8 cellular contexts compared by ENCODE assay signal in genomic region chr16:70453117-70453890, GRCh38. TPM values are rescaled to one million over a fixed set of nuclear protein-coding genes. Genes with fewer than 3 reads are reported as not detected.
DNase-seq lines count a peak whose midpoint lies in the region; ATAC-seq and TF ChIP-seq lines count a peak whose summit lies in the region.

No MANE protein-coding gene starts in this region.

- no peaks in the 10 kb centered on the region for H3K27me3 Mint-ChIP-seq in activated naive CD8-positive, alpha-beta T cell treated with anti-CD3 and anti-CD28 coated beads, Interleukin-2, amount 50 U/mL, for 24 hours
- H3K27me3 Mint-ChIP-seq in immature natural killer cell (ENCODE audit: low read depth in 3 of 3): peaks cover 0 to 4% (median 0%) of the 10 kb centered on the region in 3 donors

- no peak for ATAC-seq in SK-N-SH treated with all-trans-retinoic acid at 6 μM for 48 hours
- no peak for ATAC-seq in activated naive CD8-positive, alpha-beta T cell treated with anti-CD3 and anti-CD28 coated beads, Interleukin-2, amount 50 U/mL, for 24 hours
- no peak for ATAC-seq in HG03139 (IDR thresholded peaks at IDR 0.05; ENCODE audit: unreplicated experiment)
- ATAC-seq in GM19324 (IDR thresholded peaks at IDR 0.05; ENCODE audit: low FRiP score, unreplicated experiment): no peak

- POLR2A ChIA-PET in SK-N-SH (lab: Yijun Ruan, JAX): interaction anchor here (0.6 to 2.1 kb wide), 4 partner anchors 14 to 80 kb away, joined by 3 to 9 read pairs (median 6); no protein-coding TSS in a partner anchor

- no peak for TF ChIP-seq CTCF in SK-N-SH (IDR thresholded peaks at IDR 0.05)

- peaks cover 0 to 3% of the 10 kb centered on the region in 2 experiments; a peak in 1 of 4 replicates for H3K4me1 ChIP-seq in SK-N-SH (ENCODE audit: control insufficient read depth in 1 of 2, insufficient read depth in 2 of 2, low read depth in 1 of 2, low read length in 1 of 2)
- H3K4me1 ChIP-seq in subcutaneous abdominal adipose tissue (ENCODE audit: control insufficient read depth in 5 of 5, insufficient read depth in 5 of 5, low read length in 5 of 5): peaks cover 0 to 16% (median 15%) of the 10 kb centered on the region in 5 donors

- H3K36me3 ChIP-seq in SK-N-SH (replicated peaks in 1 of 2; ENCODE audit: control insufficient read depth in 1 of 2, insufficient read depth in 2 of 2, low read length in 1 of 2) (no peaks in the 10 kb centered on the region), subcutaneous abdominal adipose tissue (ENCODE audit: control insufficient read depth in 5 of 5, insufficient read depth in 5 of 5, low read length in 5 of 5) (no peaks in the 10 kb centered on the region)

- H3K9me2 ChIP-seq in SK-N-SH: no peaks in the 10 kb centered on the region

- peak overlapping the region; percentile 89 for H3K27ac Mint-ChIP-seq in activated naive CD8-positive, alpha-beta T cell treated with anti-CD3 and anti-CD28 coated beads, Interleukin-2, amount 50 U/mL, for 24 hours
- H3K27ac Mint-ChIP-seq in immature natural killer cell: peak overlapping the region; percentile 78 to 91 (median 86)

- H3K79me2 ChIP-seq in SK-N-SH (ENCODE audit: insufficient read depth): peaks cover 5% of the 10 kb centered on the region; the same call in 1 of the 2 replicates

- peak overlapping the region; percentile 88 for H3K4me3 Mint-ChIP-seq in activated naive CD8-positive, alpha-beta T cell treated with anti-CD3 and anti-CD28 coated beads, Interleukin-2, amount 50 U/mL, for 24 hours
- peak overlapping the region; percentile 91 to 95 (median 92) for H3K4me3 Mint-ChIP-seq in immature natural killer cell

- no peak for DNase-seq in SK-N-SH
- no peak for DNase-seq in activated naive CD8-positive, alpha-beta T cell treated with anti-CD3 and anti-CD28 coated beads, Interleukin-2, amount 50 U/mL, for 24 hours
- no peak for DNase-seq in immature natural killer cell
- no peak for DNase-seq in SW480 (ENCODE audit: low spot score)

- H2AFZ ChIP-seq in SK-N-SH (ENCODE audit: low read depth): peak overlapping the region; percentile 100

- no peaks in the 10 kb centered on the region for H3K9me3 Mint-ChIP-seq in activated naive CD8-positive, alpha-beta T cell treated with anti-CD3 and anti-CD28 coated beads, Interleukin-2, amount 50 U/mL, for 24 hours
- H3K9me3 Mint-ChIP-seq in immature natural killer cell: no peaks in the 10 kb centered on the region

- no peak for TF ChIP-seq RAD21 in SK-N-SH (IDR thresholded peaks at IDR 0.05; ENCODE audit: low read length)

- no peaks in the 10 kb centered on the region for H4K20me1 ChIP-seq in SK-N-SH (ENCODE audit: insufficient read depth)

- no peaks in the 10 kb centered on the region for H3K27me3 ChIP-seq in SK-N-SH (ENCODE audit: insufficient read depth)
- no peaks in the 10 kb centered on the region for H3K27me3 ChIP-seq in subcutaneous abdominal adipose tissue (ENCODE audit: control insufficient read depth in 5 of 5, insufficient read depth in 4 of 5, low read length in 5 of 5)

- no peaks in the 10 kb centered on the region for H3F3A ChIP-seq in SK-N-SH (replicated peaks; ENCODE audit: insufficient read depth)

- H3K4me2 ChIP-seq in SK-N-SH: peak overlapping the region; percentile 95

- no peaks in the 10 kb centered on the region for H3K36me3 Mint-ChIP-seq in activated naive CD8-positive, alpha-beta T cell treated with anti-CD3 and anti-CD28 coated beads, Interleukin-2, amount 50 U/mL, for 24 hours (ENCODE audit: low read depth)
- peaks cover 0 to 4% (median 0%) of the 10 kb centered on the region in 3 donors for H3K36me3 Mint-ChIP-seq in immature natural killer cell

- CTCF ChIA-PET in SK-N-SH (lab: Yijun Ruan, JAX): interaction anchor here (0.6 to 2.7 kb wide), 10 partner anchors 10 to 106 kb away, joined by 3 to 14 read pairs (median 3); partner anchors contain the start of gene DDX19A

- peaks cover 17% of the 10 kb centered on the region for H3K4me1 Mint-ChIP-seq in activated naive CD8-positive, alpha-beta T cell treated with anti-CD3 and anti-CD28 coated beads, Interleukin-2, amount 50 U/mL, for 24 hours
- peaks cover 14 to 15% of the 10 kb centered on the region in 2 donors for H3K4me1 Mint-ChIP-seq in immature natural killer cell

- peak overlapping the region; percentile 79 to 99 for H3K4me3 ChIP-seq in SK-N-SH (ENCODE audit: low read depth in 2 of 2, low read length in 1 of 2)
- peak overlapping the region; percentile 83 to 92 (median 85) for H3K4me3 ChIP-seq in subcutaneous abdominal adipose tissue (ENCODE audit: low read depth in 1 of 5, low read length in 5 of 5)

- peak overlapping the region; percentile 88 to 96; a peak in 3 of 4 replicates for H3K27ac ChIP-seq in SK-N-SH (ENCODE audit: low read depth in 2 of 2, low read length in 1 of 2)
- H3K27ac ChIP-seq in subcutaneous abdominal adipose tissue (ENCODE audit: low read depth, low read length): peak overlapping the region; percentile 96

- H3K9me3 ChIP-seq in SK-N-SH: no peaks in the 10 kb centered on the region
- H3K9me3 ChIP-seq in subcutaneous abdominal adipose tissue (ENCODE audit: control insufficient read depth in 5 of 5, low read length in 5 of 5): no peaks in the 10 kb centered on the region

- 96% methylated on average over 11 of the region's 11 CpGs for WGBS in SK-N-SH (ENCODE audit: low lambda C conversion rate)

- no peak for TF ChIP-seq EP300 in SK-N-SH (IDR thresholded peaks at IDR 0.05; ENCODE audit: borderline replicate concordance in 1 of 2, low read depth in 1 of 2, low read length in 1 of 2)

- H3K9ac ChIP-seq in SK-N-SH (peak overlapping the region; percentile 99; the same call in 1 of the 2 replicates), subcutaneous abdominal adipose tissue (ENCODE audit: low read length in 5 of 5) (peak overlapping the region; percentile 63 to 98 (median 88))

TF ChIP-seq in SK-N-SH, 30 proteins besides CTCF, POLR2A, EP300 and RAD21:
- TF ChIP-seq SIN3A (IDR thresholded peaks at IDR 0.05; ENCODE audit: borderline replicate concordance, low read depth, low read length): no peak
TF ChIP-seq in SK-N-SH: peak in this region for 0.

TF ChIP-seq in SK-N-SH treated with all-trans-retinoic acid at 6 μM for 48 hours, 23 proteins besides CTCF, POLR2A, EP300 and RAD21 (continues in another document):
- no peak for TF ChIP-seq CSRNP3 (CRISPR knock-in tag; IDR thresholded peaks at IDR 0.05)
- no peak for TF ChIP-seq ZNF565 (CRISPR knock-in tag; conservative IDR thresholded peaks at IDR 0.05; ENCODE audit: low read depth)
- TF ChIP-seq POU6F1 (CRISPR knock-in tag; IDR thresholded peaks at IDR 0.05; ENCODE audit: borderline replicate concordance, low read depth): no peak
- no peak for TF ChIP-seq PATZ1 (CRISPR knock-in tag; IDR thresholded peaks at IDR 0.05; ENCODE audit: borderline replicate concordance)
- no peak for TF ChIP-seq CSDC2 (CRISPR knock-in tag; IDR thresholded peaks at IDR 0.05)
- TF ChIP-seq ZC3H10 (CRISPR knock-in tag; IDR thresholded peaks at IDR 0.05): no peak

RNA-seq across cellular contexts. Expression of gene FCSK, which starts 1.1 kb away (rescaled TPM):
- 9.7 and 10.4 TPM in 2 replicates for polyA plus RNA-seq in SK-N-SH (2012; rRNA removed)
- 2.3 and 3.3 TPM in 2 replicates for polyA plus RNA-seq in SK-N-SH (2012; cell fraction: cytosol; rRNA removed)
- 47.7 and 71.8 TPM in 2 replicates for polyA plus RNA-seq in SK-N-SH (2012; cell fraction: nucleus; rRNA removed)
- 10 to 100 TPM in 2 of 3 donors, 1 to 10 TPM in 1; 6.7 to 11.9 (median 10.5) TPM for polyA plus RNA-seq in immature natural killer cell

RNA-seq across cellular contexts. Expression of gene ST3GAL2, which starts 14.4 kb away (rescaled TPM):
- polyA plus RNA-seq in SK-N-SH (2012; rRNA removed) (11.4 and 19.9 TPM in 2 replicates), immature natural killer cell (10 to 100 TPM; 11.1 to 20.7 (median 17.4) TPM)
- polyA plus RNA-seq in SK-N-SH (2012; cell fraction: cytosol; rRNA removed): 6.6 and 13.1 TPM in 2 replicates
- 13.6 and 16.1 TPM in 2 replicates for polyA plus RNA-seq in SK-N-SH (2012; cell fraction: nucleus; rRNA removed)
